ENCODE assay signal across 13 cellular contexts in genomic region chrX:123920065-123920785, GRCh38. TPM values are rescaled to one million over a fixed set of nuclear protein-coding genes. Genes with fewer than 3 reads are reported as not detected.
A peak's percentile ranks its signal among the peaks of the same experiment; 100 is the strongest.
DNase-seq lines count a peak whose midpoint lies in the region; ATAC-seq and TF ChIP-seq lines count a peak whose summit lies in the region.
"Had no signal": no experiment of that assay in that cellular context is flagged by ENCODE, and none has a peak within 500 bp of the region (broad histone marks: within the 10 kb centered on the region; RNA-seq: fewer than 3 reads in every experiment).

No MANE protein-coding gene starts in this region.

- DNase-seq in AG09319 (ENCODE audit: extremely low read depth, low read depth) (peak; percentile 8), T-helper 17 cell (no peak), foreskin melanocyte (peak; percentile 1), DMS114 treated with DMSO at 0.1 percent for 48 hours (lab: John Stamatoyannopoulos, UW; ENCODE audit: unreplicated experiment) (no peak), KBM-7 (no peak), NCI-H526 (lab: John Stamatoyannopoulos, UW) (no peak)
- DNase-seq: Caco-2; MM.1S; NK-92 treated with Interleukin-12 subunit alpha and Interleukin-12 subunit beta, amount 100 ng/mL, for 24 hours had no signal

- TF ChIP-seq CTCF in AG09319 (IDR thresholded peaks at IDR 0.05; ENCODE audit: low read depth, low read length) (no peak), HEK293 (tag by site-specific recombination; IDR thresholded peaks at IDR 0.05) (no peak)

- no peaks in the 10 kb centered on the region for H3K36me3 Mint-ChIP-seq in T-helper 17 cell (ENCODE audit: low read depth)

- CTCF ChIA-PET in HEK293 (lab: Yijun Ruan, JAX) = no interaction called here

- H3K4me3 ChIP-seq in HEK293 (ENCODE audit: low read depth, low read length) = no peak overlapping the region
- H3K4me3 ChIP-seq: cardiac muscle cell, skin epidermis had no signal

- H3K9me3 ChIP-seq in HEK293 (ENCODE audit: control insufficient read depth, insufficient read depth, low read depth, low read length) (no peaks in the 10 kb centered on the region), T-helper 17 cell (ENCODE audit: control insufficient read depth, low read length, poor library complexity, severe bottlenecking) (no peaks in the 10 kb centered on the region)
- H3K9me3 ChIP-seq: Caco-2 had no signal

- H3K36me3 ChIP-seq in HEK293 (ENCODE audit: control insufficient read depth in 2 of 2, insufficient read depth in 1 of 2, low read length in 2 of 2) = no peaks in the 10 kb centered on the region
- H3K36me3 ChIP-seq: cardiac muscle cell had no signal

- POLR2A ChIA-PET in HEK293 (lab: Yijun Ruan, JAX) = no interaction called here

- no peaks in the 10 kb centered on the region for H3K27me3 Mint-ChIP-seq in T-helper 17 cell

- no peak overlapping the region for H3K27ac ChIP-seq in HEK293 (ENCODE audit: extremely low read depth, low read depth, low read length)
- H3K27ac ChIP-seq: cardiac muscle cell, skin epidermis had no signal

- peak overlapping the region; percentile 32 for H3K27ac Mint-ChIP-seq in T-helper 17 cell

- no peaks in the 10 kb centered on the region for H3K4me1 ChIP-seq in HEK293 (ENCODE audit: control insufficient read depth, insufficient read depth, low read length)

- H3K4me1 Mint-ChIP-seq in T-helper 17 cell = no peaks in the 10 kb centered on the region

- ATAC-seq in T-helper 17 cell = no peak
- ATAC-seq in GM19023 (IDR thresholded peaks at IDR 0.05; ENCODE audit: unreplicated experiment) = no peak

- in situ Hi-C loops in KBM-7 (cut with MboI; ENCODE audit: low pct_unique_long_range_greater_than_20kb, low sequenced_read_pairs) = no loop called here

- no peak overlapping the region for H3K4me3 Mint-ChIP-seq in T-helper 17 cell

TF ChIP-seq in HEK293, 187 proteins besides CTCF, POLR2A, EP300 and RAD21:
- no peak for TF ChIP-seq SP2 (tag by site-specific recombination; IDR thresholded peaks at IDR 0.05)
- TF ChIP-seq SP7 (tag by site-specific recombination; IDR thresholded peaks at IDR 0.05) = 0 out of 2 replicates have a peak, but pooled peaks have one; percentile 38
- TF ChIP-seq ZNF626 (tag by site-specific recombination; IDR thresholded peaks at IDR 0.05) = no peak
- 0 out of 2 replicates have a peak, but pooled peaks have one; percentile 16 for TF ChIP-seq PRDM6 (tag by site-specific recombination; IDR thresholded peaks at IDR 0.05)
- no peak for TF ChIP-seq ZNF670 (tag by site-specific recombination; IDR thresholded peaks at IDR 0.05; ENCODE audit: low read depth)
- no peak for TF ChIP-seq ZNF23 (tag by site-specific recombination; IDR thresholded peaks at IDR 0.05; ENCODE audit: borderline replicate concordance)
- no peak for TF ChIP-seq ZBTB7A (tag by site-specific recombination; IDR thresholded peaks at IDR 0.05; ENCODE audit: low read depth)
- no peak for TF ChIP-seq ZNF280D (tag by site-specific recombination; IDR thresholded peaks at IDR 0.05)
- TF ChIP-seq ZFHX2 (tag by site-specific recombination; conservative IDR thresholded peaks at IDR 0.05) = no peak
- no peak for TF ChIP-seq MZF1 (tag by site-specific recombination; IDR thresholded peaks at IDR 0.05; ENCODE audit: borderline replicate concordance)
- peak; percentile 77 for TF ChIP-seq ZNF677 (tag by site-specific recombination; IDR thresholded peaks at IDR 0.05)
- TF ChIP-seq ZNF184 (tag by site-specific recombination; IDR thresholded peaks at IDR 0.05) = peak; percentile 55; the same call in 1 of the 2 replicates
- TF ChIP-seq, protein P1, sequence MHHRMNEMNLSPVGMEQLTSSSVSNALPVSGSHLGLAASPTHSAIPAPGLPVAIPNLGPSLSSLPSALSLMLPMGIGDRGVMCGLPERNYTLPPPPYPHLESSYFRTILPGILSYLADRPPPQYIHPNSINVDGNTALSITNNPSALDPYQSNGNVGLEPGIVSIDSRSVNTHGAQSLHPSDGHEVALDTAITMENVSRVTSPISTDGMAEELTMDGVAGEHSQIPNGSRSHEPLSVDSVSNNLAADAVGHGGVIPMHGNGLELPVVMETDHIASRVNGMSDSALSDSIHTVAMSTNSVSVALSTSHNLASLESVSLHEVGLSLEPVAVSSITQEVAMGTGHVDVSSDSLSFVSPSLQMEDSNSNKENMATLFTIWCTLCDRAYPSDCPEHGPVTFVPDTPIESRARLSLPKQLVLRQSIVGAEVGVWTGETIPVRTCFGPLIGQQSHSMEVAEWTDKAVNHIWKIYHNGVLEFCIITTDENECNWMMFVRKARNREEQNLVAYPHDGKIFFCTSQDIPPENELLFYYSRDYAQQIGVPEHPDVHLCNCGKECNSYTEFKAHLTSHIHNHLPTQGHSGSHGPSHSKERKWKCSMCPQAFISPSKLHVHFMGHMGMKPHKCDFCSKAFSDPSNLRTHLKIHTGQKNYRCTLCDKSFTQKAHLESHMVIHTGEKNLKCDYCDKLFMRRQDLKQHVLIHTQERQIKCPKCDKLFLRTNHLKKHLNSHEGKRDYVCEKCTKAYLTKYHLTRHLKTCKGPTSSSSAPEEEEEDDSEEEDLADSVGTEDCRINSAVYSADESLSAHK (tag by site-specific recombination; IDR thresholded peaks at IDR 0.05) = no peak
- TF ChIP-seq ZNF324 (tag by site-specific recombination; IDR thresholded peaks at IDR 0.05) = no peak
- TF ChIP-seq ZNF777 (tag by site-specific recombination; IDR thresholded peaks at IDR 0.05; ENCODE audit: borderline replicate concordance) = no peak
- TF ChIP-seq, protein P2, sequence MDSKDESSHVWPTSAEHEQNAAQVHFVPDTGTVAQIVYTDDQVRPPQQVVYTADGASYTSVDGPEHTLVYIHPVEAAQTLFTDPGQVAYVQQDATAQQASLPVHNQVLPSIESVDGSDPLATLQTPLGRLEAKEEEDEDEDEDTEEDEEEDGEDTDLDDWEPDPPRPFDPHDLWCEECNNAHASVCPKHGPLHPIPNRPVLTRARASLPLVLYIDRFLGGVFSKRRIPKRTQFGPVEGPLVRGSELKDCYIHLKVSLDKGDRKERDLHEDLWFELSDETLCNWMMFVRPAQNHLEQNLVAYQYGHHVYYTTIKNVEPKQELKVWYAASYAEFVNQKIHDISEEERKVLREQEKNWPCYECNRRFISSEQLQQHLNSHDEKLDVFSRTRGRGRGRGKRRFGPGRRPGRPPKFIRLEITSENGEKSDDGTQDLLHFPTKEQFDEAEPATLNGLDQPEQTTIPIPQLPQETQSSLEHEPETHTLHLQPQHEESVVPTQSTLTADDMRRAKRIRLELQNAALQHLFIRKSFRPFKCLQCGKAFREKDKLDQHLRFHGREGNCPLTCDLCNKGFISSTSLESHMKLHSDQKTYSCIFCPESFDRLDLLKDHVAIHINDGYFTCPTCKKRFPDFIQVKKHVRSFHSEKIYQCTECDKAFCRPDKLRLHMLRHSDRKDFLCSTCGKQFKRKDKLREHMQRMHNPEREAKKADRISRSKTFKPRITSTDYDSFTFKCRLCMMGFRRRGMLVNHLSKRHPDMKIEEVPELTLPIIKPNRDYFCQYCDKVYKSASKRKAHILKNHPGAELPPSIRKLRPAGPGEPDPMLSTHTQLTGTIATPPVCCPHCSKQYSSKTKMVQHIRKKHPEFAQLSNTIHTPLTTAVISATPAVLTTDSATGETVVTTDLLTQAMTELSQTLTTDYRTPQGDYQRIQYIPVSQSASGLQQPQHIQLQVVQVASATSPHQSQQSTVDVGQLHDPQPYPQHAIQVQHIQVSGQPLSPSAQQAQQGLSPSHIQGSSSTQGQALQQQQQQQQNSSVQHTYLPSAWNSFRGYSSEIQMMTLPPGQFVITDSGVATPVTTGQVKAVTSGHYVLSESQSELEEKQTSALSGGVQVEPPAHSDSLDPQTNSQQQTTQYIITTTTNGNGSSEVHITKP (tag by site-specific recombination; IDR thresholded peaks at IDR 0.05) = no peak

RNA-seq across cellular contexts. Expression of gene STAG2, which starts 41.3 kb away (rescaled TPM):
- 10 to 100 TPM; 77.2 to 81.3 TPM for total RNA-seq in T-helper 17 cell

Comparison
In these comparisons a context has a peak if more than half of its experiments do, and no peak if none do; other contexts are left out.
1. DNase-seq: peak in AG09319 (single experiment) and foreskin melanocyte (single experiment); none in T-helper 17 cell (0 of 3), DMS114 treated with DMSO at 0.1 percent for 48 hours (single experiment), KBM-7 (single experiment) and NCI-H526 (0 of 2).